ENCODE assay signal across 8 cellular contexts in the genomic region with DNA sequence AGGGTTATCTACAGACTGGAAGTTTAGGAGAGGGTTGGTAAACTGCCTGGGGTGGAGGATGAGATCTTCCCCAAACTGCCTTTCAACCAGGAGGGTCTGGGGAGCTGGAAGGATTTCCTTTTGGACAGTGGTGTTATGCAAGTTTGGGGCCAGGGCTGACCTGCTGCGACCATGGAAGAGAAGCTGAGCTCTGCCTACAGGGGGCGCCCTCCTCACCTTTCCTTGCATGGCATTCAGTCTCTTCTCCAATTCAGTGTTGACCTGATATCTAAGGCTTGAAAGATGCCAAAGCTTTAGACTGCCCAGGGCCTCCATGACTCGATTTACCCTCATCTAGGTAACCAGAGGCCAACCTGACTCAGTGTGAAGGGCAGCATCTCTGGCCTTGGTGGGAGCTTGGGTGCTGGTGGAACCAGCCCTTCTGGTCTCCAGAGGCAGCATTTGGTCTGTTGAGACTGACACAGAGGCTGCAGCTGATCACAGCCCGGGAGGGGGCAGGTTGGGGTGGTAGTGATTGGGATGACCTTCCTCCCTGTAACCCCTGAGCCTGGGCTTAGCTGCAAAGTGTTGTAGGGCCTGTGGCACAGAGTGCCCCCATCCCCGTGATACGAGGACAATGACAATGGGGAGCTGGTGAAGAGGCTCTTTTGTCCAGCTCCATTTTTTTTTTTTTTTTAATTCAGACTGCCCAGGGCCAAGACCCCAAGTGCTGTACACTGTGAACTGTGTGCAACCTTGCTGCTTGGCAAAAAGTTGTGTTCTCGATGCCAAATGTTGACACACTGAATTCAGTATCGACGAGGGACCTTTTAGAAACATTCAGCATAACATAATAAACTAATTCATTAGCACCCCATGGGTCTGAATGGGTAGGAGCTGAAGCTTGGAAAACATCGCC.
DNase-seq lines count a peak whose midpoint lies in the region; ATAC-seq and TF ChIP-seq lines count a peak whose summit lies in the region.

No MANE protein-coding gene starts in this region.

- no peak overlapping the region for H3K27ac ChIP-seq in left lung

- ATAC-seq in left lung (no peak), HG03521 (IDR thresholded peaks at IDR 0.05; ENCODE audit: unreplicated experiment) (no peak)

- no peaks in the 10 kb centered on the region for H3K36me3 ChIP-seq in left lung

- no peaks in the 10 kb centered on the region for H3K9me3 ChIP-seq in left lung

- TF ChIP-seq CTCF in fibroblast of villous mesenchyme (IDR thresholded peaks at IDR 0.05; ENCODE audit: insufficient read depth, low read depth, low read length) (peak; percentile 25), left lung (IDR thresholded peaks at IDR 0.05) (peak in 1 of 2 donors; percentile 14)

- intact Hi-C loops in left lung (cut with DNase I) = no loop called here

- H3K4me1 ChIP-seq in left lung = no peaks in the 10 kb centered on the region

- H3K4me3 ChIP-seq in fibroblast of villous mesenchyme (ENCODE audit: low read depth, low read length) (no peak overlapping the region), left lung (no peak overlapping the region)

- peaks cover 0 to 40% of the 10 kb centered on the region in 2 donors for H3K27me3 ChIP-seq in left lung

- peak; percentile 19 to 55 for DNase-seq in stimulated activated CD4-positive, alpha-beta T cell treated with anti-CD3 and anti-CD28 coated beads, Interleukin-2, amount 100 ng/mL, for 24 hours
- no peak for DNase-seq in stimulated activated CD4-positive, alpha-beta T cell treated with anti-CD3 and anti-CD28 coated beads, Interleukin-1b, Interleukin-23, amount 100 ng/mL, for 48 hours
- DNase-seq in NCI-H510A treated with DMSO at 0.1 percent for 48 hours (lab: John Stamatoyannopoulos, UW) (peak; percentile 100), fibroblast of villous mesenchyme (ENCODE audit: low read depth) (no peak), left lung (no peak), DMS79 (lab: John Stamatoyannopoulos, UW) (no peak), NOMO-1 treated with DMSO at 0.1 percent for 48 hours (lab: John Stamatoyannopoulos, UW; ENCODE audit: unreplicated experiment) (no peak)

Comparison
In these comparisons a context has a peak if more than half of its experiments do, and no peak if none do; other contexts are left out.
1. DNase-seq: peak in stimulated activated CD4-positive, alpha-beta T cell treated with anti-CD3 and anti-CD28 coated beads, Interleukin-2, amount 100 ng/mL, for 24 hours (2 of 2) and NCI-H510A treated with DMSO at 0.1 percent for 48 hours (single experiment); none in stimulated activated CD4-positive, alpha-beta T cell treated with anti-CD3 and anti-CD28 coated beads, Interleukin-1b, Interleukin-23, amount 100 ng/mL, for 48 hours (single experiment), fibroblast of villous mesenchyme (single experiment), left lung (0 of 2), DMS79 (single experiment) and NOMO-1 treated with DMSO at 0.1 percent for 48 hours (single experiment).